8 cellular contexts compared by ENCODE assay signal in the genomic region with DNA sequence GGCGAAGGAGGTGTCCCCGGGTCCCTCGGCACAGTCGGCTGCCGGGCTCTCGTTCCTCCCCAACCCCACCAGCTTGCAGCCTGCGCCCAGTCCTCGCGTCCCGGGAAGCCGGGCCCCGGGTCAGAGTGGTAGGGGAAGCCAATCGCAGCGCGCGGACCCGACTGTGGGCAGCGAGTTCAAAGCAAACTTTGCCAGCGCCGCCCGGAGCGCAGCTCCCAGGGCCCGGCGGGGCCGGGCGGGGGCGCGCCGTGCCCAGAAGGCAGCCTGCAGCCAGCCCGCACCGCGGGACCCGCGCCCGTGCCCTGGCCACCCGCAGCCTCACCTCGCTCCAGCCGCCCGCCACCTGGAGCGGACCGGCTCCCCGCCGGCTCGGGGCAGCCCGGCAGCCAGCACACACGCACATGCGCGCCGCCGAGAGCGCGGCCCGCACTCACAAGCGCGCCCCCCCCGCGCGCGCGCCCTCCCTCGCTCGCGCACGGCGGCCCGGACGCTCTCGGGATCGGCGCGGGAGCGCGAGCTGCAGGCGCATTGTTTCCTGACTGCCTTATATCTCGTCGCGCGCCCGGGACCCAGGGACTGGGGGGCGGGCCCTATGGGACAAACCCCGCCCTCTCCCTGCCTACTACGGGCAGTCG. TPM values are rescaled to one million over a fixed set of nuclear protein-coding genes. Genes with fewer than 3 reads are reported as not detected.
DNase-seq lines count a peak whose midpoint lies in the region; ATAC-seq, FAIRE-seq and TF ChIP-seq lines count a peak whose summit lies in the region.

Gene MYCL, minus strand, starts transcription at position 432 of the 635 bp plus-strand sequence. CDS start 483 bp downstream, outside the sequence.

- peak within 1 kb of the TSS; percentile 38 for H2BK120ac ChIP-seq in neuronal stem cell (ENCODE audit: low read depth, low read length)

- TF ChIP-seq POLR2A in gastroesophageal sphincter (IDR thresholded peaks at IDR 0.05), result no peak
- TF ChIP-seq POLR2A in testis (IDR thresholded peaks at IDR 0.05), result no peak

- peak within 1 kb of the TSS; percentile 96 for H3K4me2 ChIP-seq in neuronal stem cell (ENCODE audit: insufficient read depth, low read length, poor library complexity, severe bottlenecking)

- H2AK5ac ChIP-seq in neuronal stem cell (ENCODE audit: low read depth, low read length), result peak within 1 kb of the TSS; percentile 51

- ATAC-seq in GM21360 (IDR thresholded peaks at IDR 0.05; ENCODE audit: unreplicated experiment), result peak; percentile 53
- ATAC-seq in gastroesophageal sphincter, result peak; percentile 71

- H3K4me3 ChIP-seq in gastroesophageal sphincter (peak within 1 kb of the TSS; percentile 32 to 66), neuronal stem cell (ENCODE audit: low read length in 2 of 2) (peak within 1 kb of the TSS; percentile 91 to 93), testis (peak within 1 kb of the TSS; percentile 59 to 66)

- WGBS in gastroesophageal sphincter (ENCODE audit: low coverage in 1 of 2), 2 donors, result 0% methylated on average over 6 of the region's 83 CpGs; no CpG with 5 or more reads in 1 of the 2 donors
- no CpG with 5 or more reads among the region's 83 CpGs for WGBS in neuronal stem cell (ENCODE audit: extremely low coverage in 2 of 2, insufficient read length in 2 of 2, insufficient replicate concordance in 1 of 2), 2 donors
- 0% methylated on average over 17 of the region's 83 CpGs; no CpG with 5 or more reads in 1 of the 2 donors for WGBS in testis, 2 donors

- H3K9me3 ChIP-seq in gastroesophageal sphincter (no peaks in the 10 kb centered on the region), neuronal stem cell (replicated peaks in 1 of 2; ENCODE audit: control insufficient read depth in 2 of 2, insufficient read depth in 1 of 2, low read depth in 1 of 2, low read length in 2 of 2) (peaks cover 0 to 6% of the 10 kb centered on the region in 2 donors), testis (no peaks in the 10 kb centered on the region)

- peak within 1 kb of the TSS; percentile 97 for H2AFZ ChIP-seq in neuronal stem cell (ENCODE audit: low read length)

- peak within 1 kb of the TSS; percentile 17 for H2BK5ac ChIP-seq in neuronal stem cell (ENCODE audit: low read length)

- no peaks in the 10 kb centered on the region for H3K79me1 ChIP-seq in neuronal stem cell (ENCODE audit: low read depth, low read length)

- peak within 1 kb of the TSS; percentile 6 for H3K4ac ChIP-seq in neuronal stem cell (ENCODE audit: low read length)

- no peak for FAIRE-seq in D721Med (lab: Jason Lieb, UNC)
- FAIRE-seq in HTR-8/SVneo (lab: Jason Lieb, UNC), result peak; percentile 83

- H3K4me1 ChIP-seq in gastroesophageal sphincter (peaks cover 0 to 25% (median 16%) of the 10 kb centered on the region in 3 donors), neuronal stem cell (ENCODE audit: control insufficient read depth in 2 of 2, insufficient read depth in 1 of 2, low read depth in 1 of 2, low read length in 2 of 2) (peaks cover 26 to 34% of the 10 kb centered on the region in 2 donors), testis (peaks cover 7% of the 10 kb centered on the region)

- intact Hi-C loops in testis (cut with DNase I; ENCODE audit: low total_unique reads), result loop anchor here (5.0 kb wide), 1 partner anchor 84 kb away; no protein-coding TSS in a partner anchor

- no peak within 1 kb of the TSS for H2BK12ac ChIP-seq in neuronal stem cell (ENCODE audit: low read length)

- H2BK15ac ChIP-seq in neuronal stem cell (ENCODE audit: low read length), result peak within 1 kb of the TSS; percentile 54

- DNase-seq in D721Med (ENCODE audit: insufficient read length, low spot score) (peak; percentile 76), HTR-8/SVneo (ENCODE audit: insufficient read length, low spot score) (peak; percentile 72), RPMI8226 (peak; percentile 97), neuronal stem cell (ENCODE audit: low spot score) (peak; percentile 83), testis (peak; percentile 89)
- peak; percentile 52 for DNase-seq in activated T-helper 9 cell treated with anti-CD3 and anti-CD28 coated beads, Interleukin-2, amount 50 U/mL, for 16 hours (ENCODE audit: low read depth)

- TF ChIP-seq EP300 in gastroesophageal sphincter (IDR thresholded peaks at IDR 0.05), result no peak

- H3K23ac ChIP-seq in neuronal stem cell (ENCODE audit: low read depth, low read length, poor library complexity), result peak within 1 kb of the TSS; percentile 67

- H3K27me3 ChIP-seq in gastroesophageal sphincter, result peaks cover 68% of the 10 kb centered on the region
- H3K27me3 ChIP-seq in neuronal stem cell (ENCODE audit: control insufficient read depth in 3 of 3, insufficient read depth in 3 of 3, low read depth in 1 of 3, low read length in 3 of 3), result peaks cover 0 to 28% (median 13%) of the 10 kb centered on the region in 3 experiments
- H3K27me3 ChIP-seq in testis, result no peaks in the 10 kb centered on the region

- TF ChIP-seq CTCF in D721Med (IDR thresholded peaks at IDR 0.05; ENCODE audit: insufficient read depth, missing control alignments) (no peak), gastroesophageal sphincter (IDR thresholded peaks at IDR 0.05) (no peak), testis (IDR thresholded peaks at IDR 0.05) (no peak)

- H4K91ac ChIP-seq in neuronal stem cell (ENCODE audit: low read depth, low read length, poor library complexity), result no peak within 1 kb of the TSS

- peak within 1 kb of the TSS; percentile 94 for H3K18ac ChIP-seq in neuronal stem cell (ENCODE audit: low read length)

- H3K14ac ChIP-seq in neuronal stem cell (ENCODE audit: low read length), result peak within 1 kb of the TSS; percentile 60

- H3K9ac ChIP-seq in neuronal stem cell (ENCODE audit: low read depth, low read length, poor library complexity), result peak within 1 kb of the TSS; percentile 95

- H3K36me3 ChIP-seq in gastroesophageal sphincter (no peaks in the 10 kb centered on the region), neuronal stem cell (replicated peaks in 1 of 2; ENCODE audit: control insufficient read depth in 2 of 2, insufficient read depth in 2 of 2, low read length in 2 of 2) (peaks cover 0 to 11% of the 10 kb centered on the region in 2 donors), testis (ENCODE audit: low read depth, missing control alignments) (no peaks in the 10 kb centered on the region)

- H3K27ac ChIP-seq in gastroesophageal sphincter (peak within 1 kb of the TSS in 2 of 4 donors; percentile 27 to 48), neuronal stem cell (replicated peaks; ENCODE audit: low read length) (no peak within 1 kb of the TSS), testis (peak within 1 kb of the TSS in 1 of 2 donors; percentile 41)

- H4K8ac ChIP-seq in neuronal stem cell (ENCODE audit: low read depth, low read length), result no peak within 1 kb of the TSS

RNA-seq across cellular contexts. Expression of gene MYCL, which starts in this region (rescaled TPM):
- total RNA-seq in gastroesophageal sphincter, result 1 to 10 TPM in 1 of 4 donors, under 1 TPM in 2, not detected in 1; 0.27 to 1.2 (median 0.69) TPM
- 21.4 TPM for polyA plus RNA-seq in neuronal stem cell (2013, experiment 1 of 2)
- 21.2 TPM for polyA plus RNA-seq in neuronal stem cell (2013, experiment 2 of 2)
- total RNA-seq in testis, result 1 to 10 TPM; 3.3 to 4.6 TPM
- polyA plus RNA-seq in testis (ENCODE audit: insufficient read depth, low read depth, low replicate concordance), result 3.1 TPM
